Comparison of ENCODE assay signal across 8 cellular contexts in genomic region chr19:11382898-11383705, GRCh38. TPM values are rescaled to one million over a fixed set of nuclear protein-coding genes. Genes with fewer than 3 reads are reported as not detected.
DNase-seq lines count a peak whose midpoint lies in the region; ATAC-seq and TF ChIP-seq lines count a peak whose summit lies in the region.

No MANE protein-coding gene starts in this region.

- peaks cover 1% of the 10 kb centered on the region for H3K36me3 ChIP-seq in thymus (ENCODE audit: control insufficient read depth, insufficient read depth)

- peaks cover 8% of the 10 kb centered on the region for H3K4me1 ChIP-seq in thymus (ENCODE audit: control insufficient read depth, insufficient read depth, low read length)

- 2% methylated on average over 65 of the region's 65 CpGs for WGBS in thymus

- intact Hi-C loops in dorsolateral prefrontal cortex (cut with DNase I), result loop anchor here (5.0 kb wide), 2 partner anchors 36 to 64 kb away; partner anchors contain the start of genes CCDC159 (in 1 of the 2) and TMEM205 (in 1 of the 2)

- peak overlapping the region in 56 of 59 donors; percentile 7 to 63 (median 42) for H3K4me3 ChIP-seq in dorsolateral prefrontal cortex
- peak overlapping the region; percentile 14 for H3K4me3 ChIP-seq in thymus (ENCODE audit: low read length)

- H3K9me3 ChIP-seq in thymus (ENCODE audit: control insufficient read depth), result no peaks in the 10 kb centered on the region

- no peak for ATAC-seq in GM21786 (IDR thresholded peaks at IDR 0.05; ENCODE audit: unreplicated experiment)

- H3K27ac ChIP-seq in dorsolateral prefrontal cortex (peak overlapping the region in 4 of 59 donors; percentile 8 to 69 (median 44)), thymus (ENCODE audit: low read depth) (no peak overlapping the region)

- TF ChIP-seq CTCF in LNCAP (IDR thresholded peaks at IDR 0.05), result peak; percentile 43
- TF ChIP-seq CTCF in dorsolateral prefrontal cortex (IDR thresholded peaks at IDR 0.05 in 54 of 56, conservative IDR thresholded peaks at IDR 0.05 in 2 of 56; ENCODE audit: low read depth in 1 of 56, partially characterized antibody in 56 of 56), result peak in 52 of 56 donors; percentile 5 to 64 (median 46)

- DNase-seq in DMS53 (lab: John Stamatoyannopoulos, UW), result peak; percentile 85
- peak; percentile 20 for DNase-seq in T1000 (lab: John Stamatoyannopoulos, UW)
- no peak for DNase-seq in dorsolateral prefrontal cortex
- DNase-seq in medulla oblongata (ENCODE audit: extremely low spot score), result peak; percentile 14
- DNase-seq in GM19238 (ENCODE audit: insufficient read length, low spot score), result no peak

- H3K27me3 ChIP-seq in dorsolateral prefrontal cortex (peaks cover 0 to 26% (median 12%) of the 10 kb centered on the region in 45 donors), thymus (ENCODE audit: control insufficient read depth, insufficient read depth) (peaks cover 32% of the 10 kb centered on the region)

RNA-seq across cellular contexts. Expression of gene EPOR, which starts 1.0 kb away (rescaled TPM):
- 10 to 100 TPM in 61 of 120 experiments, 1 to 10 TPM in 59; 5.5 to 25.9 (median 10.1) TPM for total RNA-seq in dorsolateral prefrontal cortex
- polyA plus RNA-seq in thymus, result 5.0 TPM

RNA-seq across cellular contexts. Expression of gene SWSAP1, which starts 8.6 kb away (rescaled TPM):
- total RNA-seq in dorsolateral prefrontal cortex, result 1 to 10 TPM in 67 of 120 experiments, under 1 TPM in 52, not detected in 1; 0.29 to 2.7 (median 1.1) TPM
- 5.9 TPM for polyA plus RNA-seq in thymus

RNA-seq across cellular contexts. Expression of gene PLPPR2, which starts 27.9 kb away (rescaled TPM):
- 100 to 1,000 TPM in 2 of 120 experiments, 10 to 100 TPM in 118; 42.8 to 103 (median 77.0) TPM for total RNA-seq in dorsolateral prefrontal cortex
- 9.7 TPM for polyA plus RNA-seq in thymus

RNA-seq across cellular contexts. Expression of gene RGL3, which starts 36.0 kb away (rescaled TPM):
- total RNA-seq in dorsolateral prefrontal cortex, result 10 to 100 TPM in 111 of 120 experiments, 1 to 10 TPM in 9; 7.4 to 50.1 (median 15.3) TPM
- 5.3 TPM for polyA plus RNA-seq in thymus

RNA-seq across cellular contexts. Expression of gene CCDC159, which starts 36.8 kb away (rescaled TPM):
- 100 to 1,000 TPM in 3 of 120 experiments, 10 to 100 TPM in 117; 31.2 to 104 (median 61.7) TPM for total RNA-seq in dorsolateral prefrontal cortex
- polyA plus RNA-seq in thymus, result 56.9 TPM

Comparison
In these comparisons a context has a peak if more than half of its experiments do, and no peak if none do; other contexts are left out.
1. DNase-seq: peak in DMS53 (single experiment), T1000 (single experiment) and medulla oblongata (single experiment); none in dorsolateral prefrontal cortex (0 of 10) and GM19238 (single experiment).